27 cellular contexts compared by ENCODE assay signal in genomic region chr2:68390114-68390513, GRCh38. TPM values are rescaled to one million over a fixed set of nuclear protein-coding genes. Genes with fewer than 3 reads are reported as not detected.
DNase-seq lines count a peak whose midpoint lies in the region; FAIRE-seq and TF ChIP-seq lines count a peak whose summit lies in the region.
"Had no signal": no experiment of that assay in that cellular context is flagged by ENCODE, and none has a peak within 500 bp of the region (broad histone marks: within the 10 kb centered on the region; RNA-seq: fewer than 3 reads in every experiment).

No MANE protein-coding gene starts in this region.

- TF ChIP-seq POLR2A in GM12892 (IDR thresholded peaks at IDR 0.05; ENCODE audit: low read depth, low read length), result no peak

- no peak overlapping the region for H2AK5ac ChIP-seq in H9 (ENCODE audit: insufficient read length, low read length)

- intact Hi-C loops in A673 (cut with micrococcal nuclease; ENCODE audit: unreplicated experiment), result no loop called here

- peaks cover 10% of the 10 kb centered on the region for H3K27me3 Mint-ChIP-seq in H9 (ENCODE audit: low read depth)
- H3K27me3 Mint-ChIP-seq: memory B cell had no signal

- H2BK5ac ChIP-seq in H9 (ENCODE audit: insufficient read length, low read length), result no peak overlapping the region

- no peak overlapping the region for H4K5ac ChIP-seq in H9 (ENCODE audit: insufficient read length, low read depth, low read length)

- no peak overlapping the region for H3K56ac ChIP-seq in H9 (ENCODE audit: insufficient read length, low read depth, low read length)

- H3K27ac Mint-ChIP-seq in H9, result no peak overlapping the region

- no peak overlapping the region for H3K23ac ChIP-seq in H9 (ENCODE audit: insufficient read length, low read depth, low read length)

- no peak overlapping the region for H2BK120ac ChIP-seq in H9 (ENCODE audit: low read depth, low read length, poor library complexity, severe bottlenecking)

- H3T11ph ChIP-seq in H9 (ENCODE audit: low read length), result no peak overlapping the region

- TF ChIP-seq CTCF in A673 (conservative IDR thresholded peaks at IDR 0.05; ENCODE audit: low read depth, low read length) (no peak), bronchial epithelial cell (IDR thresholded peaks at IDR 0.05; ENCODE audit: insufficient read depth, low read length, severe bottlenecking) (no peak), H9 (conservative IDR thresholded peaks at IDR 0.05) (no peak)

- no peaks in the 10 kb centered on the region for H3K79me2 ChIP-seq in H9 (ENCODE audit: insufficient read depth, low read length)
- H3K79me2 ChIP-seq: hepatocyte had no signal

- H2BK20ac ChIP-seq in H9 (ENCODE audit: low read depth, low read length, poor library complexity, severe bottlenecking), result no peak overlapping the region

- no peaks in the 10 kb centered on the region for H3K23me2 ChIP-seq in H9 (ENCODE audit: insufficient read length, low read depth, low read length, poor library complexity, severe bottlenecking)

- H3K79me1 ChIP-seq in H9 (ENCODE audit: insufficient read depth, low read depth, low read length, poor library complexity, severe bottlenecking), result no peaks in the 10 kb centered on the region

- CTCF ChIA-PET in A673 (lab: Charles Lee), result no interaction called here

- no peaks in the 10 kb centered on the region for H3K9me3 ChIP-seq in A673 (ENCODE audit: low read depth, low read length, poor library complexity, severe bottlenecking)
- H3K9me3 ChIP-seq in H9 (ENCODE audit: control insufficient read depth, low read depth, low read length), result no peaks in the 10 kb centered on the region
- H3K9me3 ChIP-seq: BE2C, upper lobe of left lung had no signal

- no peak overlapping the region for H3K4me3 Mint-ChIP-seq in H9
- H3K4me3 Mint-ChIP-seq: memory B cell had no signal

- H3K27ac ChIP-seq in A673 (ENCODE audit: low read depth, low read length, poor library complexity, severe bottlenecking) (no peak overlapping the region), H9 (ENCODE audit: insufficient read length, low read depth, low read length) (no peak overlapping the region), substantia nigra (ENCODE audit: low read depth, low read length, poor library complexity, severe bottlenecking) (no peak overlapping the region)
- H3K27ac ChIP-seq: cardiac muscle cell, hepatocyte had no signal

- H3K4me3 ChIP-seq in A673 (ENCODE audit: low read depth, low read length, poor library complexity, severe bottlenecking) (no peak overlapping the region), bronchial epithelial cell (ENCODE audit: low read depth, low read length) (no peak overlapping the region)
- H3K4me3 ChIP-seq: cardiac muscle cell, hepatocyte, upper lobe of left lung had no signal

- H3K27me3 ChIP-seq in A673 (replicated peaks; ENCODE audit: insufficient read depth, low read depth, low read length, poor library complexity) (no peaks in the 10 kb centered on the region), bronchial epithelial cell (ENCODE audit: control insufficient read depth, insufficient read depth, low read length) (no peaks in the 10 kb centered on the region), H9 (ENCODE audit: insufficient read depth, low read length) (no peaks in the 10 kb centered on the region)
- H3K27me3 ChIP-seq: BE2C, cardiac muscle cell, upper lobe of left lung had no signal

- H3K4me1 ChIP-seq in A673 (ENCODE audit: insufficient read depth, low read length, poor library complexity, severe bottlenecking) (peaks cover 13% of the 10 kb centered on the region), H9 (ENCODE audit: insufficient read depth, low read length) (no peaks in the 10 kb centered on the region)
- H3K4me1 ChIP-seq: BE2C had no signal

- POLR2A ChIA-PET in A673 (lab: Charles Lee; ENCODE audit: low non-redundant PET), result no interaction called here

- H3K4me2 ChIP-seq in H9 (ENCODE audit: insufficient read depth, insufficient read length, low read length), result no peak overlapping the region
- H3K4me2 ChIP-seq: hepatocyte had no signal

- no peak overlapping the region for H3K4ac ChIP-seq in H9 (ENCODE audit: low read depth, low read length)

- H3K4me1 Mint-ChIP-seq in H9, result peaks cover 3 to 4% of the 10 kb centered on the region in 2 experiments

- H4K8ac ChIP-seq in H9 (replicated peaks; ENCODE audit: insufficient read length, low read depth, low read length), result no peak overlapping the region

- no peak overlapping the region for H2AFZ ChIP-seq in H9 (ENCODE audit: low read length)
- H2AFZ ChIP-seq: hepatocyte had no signal

- no TSS peak for BruUV-seq in A673 (replicated peaks; lab: Mats Ljungman, UMichigan)

- FAIRE-seq in GM12892 (lab: Jason Lieb, UNC) (peak; percentile 73), bronchial epithelial cell (lab: Jason Lieb, UNC) (peak; percentile 47)
- FAIRE-seq: H1, islet of Langerhans had no signal

- WGBS in H9 (ENCODE audit: extremely low coverage, insufficient read length, low lambda C conversion rate), result no CpG with 5 or more reads among the region's 2 CpGs

- H2BK12ac ChIP-seq in H9 (ENCODE audit: insufficient read length, low read depth, low read length), result no peak overlapping the region

- no peak overlapping the region for H2BK15ac ChIP-seq in H9 (ENCODE audit: low read depth, low read length)

- DNase-seq in A673 (ENCODE audit: low spot score), result peak; percentile 51
- no peak for DNase-seq in GM12892 (ENCODE audit: insufficient read length)
- DNase-seq in bronchial epithelial cell (ENCODE audit: low read depth), result no peak
- peak; percentile 54 for DNase-seq in inferior parietal cortex (ENCODE audit: extremely low spot score)
- DNase-seq in H9, result no peak
- no peak for DNase-seq in NCI-H2081 (lab: John Stamatoyannopoulos, UW)
- no peak for DNase-seq in NCI-H774 (lab: John Stamatoyannopoulos, UW)
- DNase-seq in substantia nigra (lab: John Stamatoyannopoulos, UW), result no peak
- DNase-seq: activated CD4-positive, alpha-beta T cell treated with anti-CD3 and anti-CD28 coated beads for 48 hours; activated naive CD4-positive, alpha-beta T cell treated with Interleukin-2 at 50 U/mL for 16 hours; activated T-cell treated with anti-CD3 and anti-CD28 coated beads, Interleukin-2, amount 50 U/mL, for 48 hours; amniotic stem cell; BE2C; NCI-H146; NCI-H526; retina; stimulated activated CD4-positive, alpha-beta T cell treated with anti-CD3 and anti-CD28 coated beads, Interleukin-12 subunit alpha, Interleukin-12 subunit beta, amount 100 ng/mL, for 4 hours; T-helper 1 cell; upper lobe of left lung had no signal

- no peaks in the 10 kb centered on the region for H3K36me3 Mint-ChIP-seq in H9 (ENCODE audit: insufficient read depth in 1 of 3, low read depth in 3 of 3)

- H3K9ac ChIP-seq in H9 (ENCODE audit: extremely low read depth, insufficient read length, low read length), result no peak overlapping the region

- no peaks in the 10 kb centered on the region for H3K9me3 Mint-ChIP-seq in H9

- H3K14ac ChIP-seq in H9 (ENCODE audit: insufficient read depth, low read length), result no peak overlapping the region

- H3K18ac ChIP-seq in H9 (ENCODE audit: insufficient read length, low read depth, low read length), result no peak overlapping the region

- H3K36me3 ChIP-seq in A673 (ENCODE audit: insufficient read depth, low read length, poor library complexity, severe bottlenecking) (no peaks in the 10 kb centered on the region), bronchial epithelial cell (ENCODE audit: control insufficient read depth, insufficient read depth, low read length) (no peaks in the 10 kb centered on the region)
- H3K36me3 ChIP-seq: BE2C, cardiac muscle cell, upper lobe of left lung had no signal

- H4K20me1 ChIP-seq in H9 (ENCODE audit: control insufficient read depth, insufficient read depth, insufficient read length), result no peaks in the 10 kb centered on the region

- no peak overlapping the region for H4K91ac ChIP-seq in H9 (ENCODE audit: insufficient read length, low read depth, low read length)

RNA-seq across cellular contexts. Expression of gene PLEK, which starts 25.0 kb away (rescaled TPM):
- total RNA-seq in A673 (2021) (not detected in 2 replicates), bronchial epithelial cell (under 0.01 TPM in 1 of 2 replicates, not detected in the other), H9 (2021) (not detected in 2 replicates)
- 310 TPM for polyA plus RNA-seq in GM12892 (2012; ENCODE audit: missing spikeins)
- total RNA-seq: A172, cardiac muscle cell, Daoy, epithelial cell of proximal tubule, H1 had no signal
- polyA plus RNA-seq: cardiac muscle cell, H1 had no signal

Comparison
In these comparisons a context has a peak if more than half of its experiments do, and no peak if none do; other contexts are left out.
1. DNase-seq: peak in A673 (single experiment) and inferior parietal cortex (single experiment); none in GM12892 (single experiment), bronchial epithelial cell (single experiment), H9 (single experiment), NCI-H2081 (0 of 2), NCI-H774 (single experiment) and substantia nigra (0 of 49).